In the genomic region with DNA sequence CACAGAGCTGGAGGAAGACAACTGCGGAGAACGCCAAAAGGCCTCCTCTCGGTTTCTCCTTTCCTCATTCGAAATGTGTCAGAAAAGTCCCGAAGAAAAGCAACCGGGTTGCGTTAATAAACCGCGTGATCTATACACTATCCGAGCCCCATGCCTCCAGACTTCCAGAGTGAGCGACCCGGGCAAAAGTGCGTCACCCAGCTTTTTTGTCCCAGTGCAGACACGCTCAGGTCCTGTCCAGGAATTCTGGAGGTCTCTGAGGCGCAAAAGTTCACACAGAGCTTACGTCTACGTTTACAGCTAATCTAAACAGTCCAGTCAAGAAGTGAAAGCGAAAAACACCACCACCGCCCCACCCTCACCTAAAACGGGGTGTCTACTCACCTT, we compare ENCODE assay signal across 1 cellular context.
TF ChIP-seq lines count a peak whose summit lies in the region.

No MANE protein-coding gene starts in this region.

TF ChIP-seq in H1, 55 proteins besides CTCF, POLR2A, EP300 and RAD21:
- TF ChIP-seq TAF7 (optimal IDR thresholded peaks at IDR 0.05; ENCODE audit: borderline replicate concordance, low read depth, low read length) (peak; percentile 13), SAP30 (IDR thresholded peaks at IDR 0.05; ENCODE audit: insufficient read depth, insufficient replicate concordance, low read length) (peak; percentile 47), KDM4A (IDR thresholded peaks at IDR 0.05; ENCODE audit: low read depth, low read length, severe bottlenecking) (no peak), SP4 (IDR thresholded peaks at IDR 0.05; ENCODE audit: low read length) (0 out of 2 replicates have a peak, but pooled peaks have one; percentile 17), KDM5A (IDR thresholded peaks at IDR 0.05; ENCODE audit: low read length) (peak; percentile 30; the same call in 1 of the 2 replicates), RFX5 (IDR thresholded peaks at IDR 0.05; ENCODE audit: borderline replicate concordance, low read depth, low read length) (no peak), CEBPB (IDR thresholded peaks at IDR 0.05; ENCODE audit: low read depth, low read length) (no peak), CREB1 (IDR thresholded peaks at IDR 0.05) (no peak), EZH2 (IDR thresholded peaks at IDR 0.05; ENCODE audit: low read depth, low read length, severe bottlenecking) (no peak), SP1 (IDR thresholded peaks at IDR 0.05; ENCODE audit: low read depth, low read length) (no peak), CHD2 (IDR thresholded peaks at IDR 0.05; ENCODE audit: low read length) (no peak), GTF2F1 (IDR thresholded peaks at IDR 0.05; ENCODE audit: borderline replicate concordance, low read depth, low read length) (no peak), RNF2 (IDR thresholded peaks at IDR 0.05; ENCODE audit: borderline replicate concordance, low read depth, low read length, missing control alignments, poor library complexity, severe bottlenecking) (no peak), RBBP5 (IDR thresholded peaks at IDR 0.05; ENCODE audit: borderline replicate concordance, low read depth, low read length) (0 out of 2 replicates have a peak, but pooled peaks have one; percentile 25), MAFK (IDR thresholded peaks at IDR 0.05; ENCODE audit: low read depth, low read length) (no peak), SIRT6 (IDR thresholded peaks at IDR 0.05; ENCODE audit: low read length) (no peak), HDAC2 (IDR thresholded peaks at IDR 0.05; ENCODE audit: borderline replicate concordance in 1 of 2, low read depth in 2 of 2, low read length in 2 of 2) (no peak), EGR1 (IDR thresholded peaks at IDR 0.05; ENCODE audit: borderline replicate concordance, low read depth, low read length) (no peak), SIN3A (conservative IDR thresholded peaks at IDR 0.05 in 1 of 2, IDR thresholded peaks at IDR 0.05 in 1 of 2; ENCODE audit: low read depth in 1 of 2, low read length in 2 of 2) (no peak), SP2 (IDR thresholded peaks at IDR 0.05; ENCODE audit: low read length) (no peak), BCL11A (IDR thresholded peaks at IDR 0.05; ENCODE audit: low read depth in 2 of 2, low read length in 2 of 2) (no peak)
TF ChIP-seq in H1: peak in this region for 5.
